In genomic region chr16:5072334-5073278, GRCh38 we compare ENCODE assay signal across 8 cellular contexts. TPM values are rescaled to one million over a fixed set of nuclear protein-coding genes. Genes with fewer than 3 reads are reported as not detected.
A peak's percentile ranks its signal among the peaks of the same experiment; 100 is the strongest.
DNase-seq lines count a peak whose midpoint lies in the region; ATAC-seq, FAIRE-seq and TF ChIP-seq lines count a peak whose summit lies in the region.

No MANE protein-coding gene starts in this region.

- peak overlapping the region; percentile 57 for H3K27ac ChIP-seq in A673 (ENCODE audit: low read depth, low read length, poor library complexity, severe bottlenecking)

- H3K4me1 ChIP-seq in A673 (ENCODE audit: insufficient read depth, low read length, poor library complexity, severe bottlenecking): peaks cover 3% of the 10 kb centered on the region
- peaks cover 17% of the 10 kb centered on the region for H3K4me1 ChIP-seq in mononuclear cell (ENCODE audit: insufficient read depth, low read length)

- CTCF ChIA-PET in A673 (lab: Charles Lee): no interaction called here

- H3K4me3 ChIP-seq in A673 (ENCODE audit: low read depth, low read length, poor library complexity, severe bottlenecking) (peak overlapping the region; percentile 69), bronchial epithelial cell (ENCODE audit: low read depth, low read length) (peak overlapping the region; percentile 75), mononuclear cell (ENCODE audit: low read length) (peak overlapping the region; percentile 65)

- H3K9me3 ChIP-seq in A673 (ENCODE audit: low read depth, low read length, poor library complexity, severe bottlenecking) (no peaks in the 10 kb centered on the region), mononuclear cell (ENCODE audit: low read depth, low read length) (no peaks in the 10 kb centered on the region)

- POLR2A ChIA-PET in A673 (lab: Charles Lee; ENCODE audit: low non-redundant PET): no interaction called here

- TF ChIP-seq CTCF in A673 (conservative IDR thresholded peaks at IDR 0.05; ENCODE audit: low read depth, low read length) (no peak), bronchial epithelial cell (IDR thresholded peaks at IDR 0.05; ENCODE audit: insufficient read depth, low read length, severe bottlenecking) (no peak)

- ATAC-seq in HG02970 (IDR thresholded peaks at IDR 0.05; ENCODE audit: low FRiP score, unreplicated experiment) (peak; percentile 7), GM21381 (IDR thresholded peaks at IDR 0.05; ENCODE audit: unreplicated experiment) (no peak), GM18502 (IDR thresholded peaks at IDR 0.05; ENCODE audit: poor library complexity, unreplicated experiment) (no peak)
- no peak for ATAC-seq in activated CD4-positive, CD25-positive, alpha-beta regulatory T cell treated with anti-CD3 and anti-CD28 coated beads, Interleukin-2, amount 50 U/mL, for 24 hours

- H3K36me3 ChIP-seq in A673 (ENCODE audit: insufficient read depth, low read length, poor library complexity, severe bottlenecking) (peaks cover 6% of the 10 kb centered on the region), bronchial epithelial cell (ENCODE audit: control insufficient read depth, insufficient read depth, low read length) (peaks cover 8% of the 10 kb centered on the region)

- intact Hi-C loops in A673 (cut with micrococcal nuclease; ENCODE audit: unreplicated experiment): no loop called here

- DNase-seq in A673 (ENCODE audit: low spot score) (no peak), bronchial epithelial cell (ENCODE audit: low read depth) (no peak), T1000 (lab: John Stamatoyannopoulos, UW) (no peak)

- FAIRE-seq in bronchial epithelial cell (lab: Jason Lieb, UNC): no peak

- no TSS peak for BruUV-seq in A673 (replicated peaks; lab: Mats Ljungman, UMichigan)

- peaks cover 4% of the 10 kb centered on the region for H3K27me3 ChIP-seq in A673 (replicated peaks; ENCODE audit: insufficient read depth, low read depth, low read length, poor library complexity)
- H3K27me3 ChIP-seq in bronchial epithelial cell (ENCODE audit: control insufficient read depth, insufficient read depth, low read length): no peaks in the 10 kb centered on the region
- H3K27me3 ChIP-seq in mononuclear cell (ENCODE audit: insufficient read depth, low read length): no peaks in the 10 kb centered on the region

RNA-seq across cellular contexts. Expression of gene ALG1, which starts 1.0 kb away (rescaled TPM):
- 29.5 and 29.8 TPM in 2 replicates for total RNA-seq in A673 (2021)
- total RNA-seq in bronchial epithelial cell: 16.4 and 20.5 TPM in 2 replicates
- 5.0 TPM for total RNA-seq in mononuclear cell

RNA-seq across cellular contexts. Expression of gene C16orf89, which starts 6.8 kb away (rescaled TPM):
- not detected in 2 replicates for total RNA-seq in A673 (2021)
- not detected in 2 replicates for total RNA-seq in bronchial epithelial cell
- not detected for total RNA-seq in mononuclear cell

RNA-seq across cellular contexts. Expression of gene EEF2KMT, which starts 25.0 kb away (rescaled TPM):
- total RNA-seq in A673 (2021) (21.4 and 21.8 TPM in 2 replicates), bronchial epithelial cell (12.3 and 16.6 TPM in 2 replicates), mononuclear cell (1.8 TPM)

RNA-seq across cellular contexts. Expression of gene NAGPA, which starts 38.9 kb away (rescaled TPM):
- 11.7 and 11.9 TPM in 2 replicates for total RNA-seq in A673 (2021)
- total RNA-seq in bronchial epithelial cell: 9.2 and 9.7 TPM in 2 replicates
- 29.6 TPM for total RNA-seq in mononuclear cell
